ENCODE assay signal across 1 cellular context in the genomic region with DNA sequence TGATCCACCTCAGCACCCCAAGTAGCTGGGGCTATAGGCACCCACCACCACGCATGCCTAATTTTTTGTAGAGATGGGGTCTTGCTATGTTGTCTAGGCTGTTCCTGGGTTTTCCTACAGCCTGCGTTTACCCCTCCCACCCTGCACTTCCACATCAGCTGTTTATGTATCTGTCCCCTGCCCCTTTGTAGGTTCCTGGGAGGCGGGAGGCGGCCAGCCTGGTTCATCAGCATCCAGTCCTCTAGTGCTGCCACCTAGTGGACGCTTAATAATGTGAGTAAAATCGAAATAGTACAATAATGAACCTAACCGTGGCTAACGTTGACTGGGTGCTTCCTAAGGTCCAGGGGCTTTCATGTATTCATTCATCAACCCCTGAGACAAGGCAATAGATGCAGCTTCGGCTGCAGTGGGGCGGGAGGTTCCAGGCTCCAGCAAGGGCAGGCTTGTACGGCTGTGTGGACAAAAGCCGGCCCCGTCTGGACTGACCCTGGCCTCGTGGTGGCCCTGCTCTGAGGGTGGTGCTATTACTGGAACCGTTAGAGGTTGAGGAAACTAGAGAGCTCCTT.
TF ChIP-seq lines count a peak whose summit lies in the region.

No MANE protein-coding gene starts in this region.

TF ChIP-seq in neural cell, 6 proteins besides CTCF, POLR2A, EP300 and RAD21 (continued from another document):
- TF ChIP-seq, protein P1, sequence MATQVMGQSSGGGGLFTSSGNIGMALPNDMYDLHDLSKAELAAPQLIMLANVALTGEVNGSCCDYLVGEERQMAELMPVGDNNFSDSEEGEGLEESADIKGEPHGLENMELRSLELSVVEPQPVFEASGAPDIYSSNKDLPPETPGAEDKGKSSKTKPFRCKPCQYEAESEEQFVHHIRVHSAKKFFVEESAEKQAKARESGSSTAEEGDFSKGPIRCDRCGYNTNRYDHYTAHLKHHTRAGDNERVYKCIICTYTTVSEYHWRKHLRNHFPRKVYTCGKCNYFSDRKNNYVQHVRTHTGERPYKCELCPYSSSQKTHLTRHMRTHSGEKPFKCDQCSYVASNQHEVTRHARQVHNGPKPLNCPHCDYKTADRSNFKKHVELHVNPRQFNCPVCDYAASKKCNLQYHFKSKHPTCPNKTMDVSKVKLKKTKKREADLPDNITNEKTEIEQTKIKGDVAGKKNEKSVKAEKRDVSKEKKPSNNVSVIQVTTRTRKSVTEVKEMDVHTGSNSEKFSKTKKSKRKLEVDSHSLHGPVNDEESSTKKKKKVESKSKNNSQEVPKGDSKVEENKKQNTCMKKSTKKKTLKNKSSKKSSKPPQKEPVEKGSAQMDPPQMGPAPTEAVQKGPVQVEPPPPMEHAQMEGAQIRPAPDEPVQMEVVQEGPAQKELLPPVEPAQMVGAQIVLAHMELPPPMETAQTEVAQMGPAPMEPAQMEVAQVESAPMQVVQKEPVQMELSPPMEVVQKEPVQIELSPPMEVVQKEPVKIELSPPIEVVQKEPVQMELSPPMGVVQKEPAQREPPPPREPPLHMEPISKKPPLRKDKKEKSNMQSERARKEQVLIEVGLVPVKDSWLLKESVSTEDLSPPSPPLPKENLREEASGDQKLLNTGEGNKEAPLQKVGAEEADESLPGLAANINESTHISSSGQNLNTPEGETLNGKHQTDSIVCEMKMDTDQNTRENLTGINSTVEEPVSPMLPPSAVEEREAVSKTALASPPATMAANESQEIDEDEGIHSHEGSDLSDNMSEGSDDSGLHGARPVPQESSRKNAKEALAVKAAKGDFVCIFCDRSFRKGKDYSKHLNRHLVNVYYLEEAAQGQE (IDR thresholded peaks at IDR 0.05; ENCODE audit: borderline replicate concordance), result no peak
- TF ChIP-seq MXI1 (conservative IDR thresholded peaks at IDR 0.05; ENCODE audit: poor library complexity, severe bottlenecking) (no peak), TAF1 (IDR thresholded peaks at IDR 0.05; ENCODE audit: low read depth) (no peak), EZH2 (IDR thresholded peaks at IDR 0.05; ENCODE audit: borderline replicate concordance, insufficient read depth, low read length, poor library complexity, severe bottlenecking) (no peak)
TF ChIP-seq in neural cell: peak in this region for 0.
